ENCODE assay signal across 27 cellular contexts in genomic region chr17:79142375-79142774, GRCh38.
"Had no signal": no experiment of that assay in that cellular context is flagged by ENCODE, and none has a peak within 500 bp of the region (broad histone marks: within the 10 kb centered on the region; RNA-seq: fewer than 3 reads in every experiment).

No MANE protein-coding gene starts in this region.

- H3K4me3 ChIP-seq: left lung, lower lobe of right lung, ovary, right atrium auricular region, right lobe of liver, smooth muscle cell, tibial nerve, uterus had no signal

- DNase-seq: hypothalamus; immature natural killer cell; kidney; left colon; left lung; lower lobe of right lung; mammary epithelial cell; mesenchymal stem cell; naive thymus-derived CD8-positive, alpha-beta T cell; ovary; right lobe of liver; stimulated activated CD4-positive, alpha-beta T cell treated with anti-CD3 and anti-CD28 coated beads, Interleukin-1b, Interleukin-23, amount 100 ng/mL, for 48 hours; stimulated activated CD4-positive, alpha-beta T cell treated with anti-CD3 and anti-CD28 coated beads, Interleukin-2, amount 100 ng/mL, for 48 hours; stimulated activated CD4-positive, alpha-beta T cell treated with anti-CD3 and anti-CD28 coated beads, Interleukin-4, amount 100 ng/mL, for 4 hours; stimulated activated CD8-positive, alpha-beta memory T cell treated with anti-CD3 and anti-CD28 coated beads, Interleukin-4, amount 100 ng/mL, for 48 hours; stimulated activated naive CD4-positive, alpha-beta T cell treated with Interleukin-2 at 50 U/mL for 16 hours; stimulated activated naive CD8-positive, alpha-beta T cell treated with anti-CD3 and anti-CD28 coated beads, Interleukin-15, amount 100 ng/mL, for 72 hours; substantia nigra; uterus had no signal

- ATAC-seq: left colon; lower lobe of right lung; naive thymus-derived CD8-positive, alpha-beta T cell; right lobe of liver; stimulated activated memory B cell treated with anti-CD40 and anti-IgM and Interleukin-4, amounts not matched to agents 10 μg/mL and 1 μg/mL and 100 μg/mL, for 72 hours; stimulated activated naive CD8-positive, alpha-beta T cell treated with anti-CD3 and anti-CD28 coated beads, Interleukin-15, amount 100 ng/mL, for 72 hours had no signal

- H3K9me3 ChIP-seq: left lung, lower lobe of right lung, ovary, right atrium auricular region, right lobe of liver, tibial nerve, uterus had no signal

- H3K27ac Mint-ChIP-seq: immature natural killer cell; naive thymus-derived CD8-positive, alpha-beta T cell; nephron; progenitor cell of endocrine pancreas; stimulated activated memory B cell treated with anti-CD40 and anti-IgM and Interleukin-4, amounts not matched to agents 10 μg/mL and 1 μg/mL and 100 μg/mL, for 72 hours; stimulated activated naive CD8-positive, alpha-beta T cell treated with anti-CD3 and anti-CD28 coated beads, Interleukin-15, amount 100 ng/mL, for 72 hours; type B pancreatic cell had no signal

- H3K9me3 Mint-ChIP-seq: immature natural killer cell, nephron, neural crest cell, type B pancreatic cell had no signal

- H3K27me3 ChIP-seq: ovary, right lobe of liver, uterus had no signal

- H3K36me3 ChIP-seq: left lung, lower lobe of right lung, ovary, right atrium auricular region, right lobe of liver, tibial nerve, uterus had no signal

- H3K4me3 Mint-ChIP-seq: immature natural killer cell; naive thymus-derived CD8-positive, alpha-beta T cell; nephron; neural crest cell; stimulated activated memory B cell treated with anti-CD40 and anti-IgM and Interleukin-4, amounts not matched to agents 10 μg/mL and 1 μg/mL and 100 μg/mL, for 72 hours; stimulated activated naive CD8-positive, alpha-beta T cell treated with anti-CD3 and anti-CD28 coated beads, Interleukin-15, amount 100 ng/mL, for 72 hours; type B pancreatic cell had no signal

- H3K4me1 Mint-ChIP-seq: immature natural killer cell; neural crest cell; stimulated activated naive CD8-positive, alpha-beta T cell treated with anti-CD3 and anti-CD28 coated beads, Interleukin-15, amount 100 ng/mL, for 72 hours had no signal

- H3K4me1 ChIP-seq: left lung, lower lobe of right lung, right lobe of liver, uterus had no signal

- H3K36me3 Mint-ChIP-seq: immature natural killer cell; naive thymus-derived CD8-positive, alpha-beta T cell; stimulated activated memory B cell treated with anti-CD40 and anti-IgM and Interleukin-4, amounts not matched to agents 10 μg/mL and 1 μg/mL and 100 μg/mL, for 72 hours; type B pancreatic cell had no signal

- H3K4me2 ChIP-seq: smooth muscle cell had no signal

- H3K27ac ChIP-seq: left lung, lower lobe of right lung, ovary, right atrium auricular region, right lobe of liver, tibial nerve, uterus had no signal
